Comparison of ENCODE assay signal across 28 cellular contexts in genomic region chr12:28010036-28010435, GRCh38. TPM values are rescaled to one million over a fixed set of nuclear protein-coding genes. Genes with fewer than 3 reads are reported as not detected.
"Had no signal": no experiment of that assay in that cellular context is flagged by ENCODE, and none has a peak within 500 bp of the region (broad histone marks: within the 10 kb centered on the region; RNA-seq: fewer than 3 reads in every experiment).

No MANE protein-coding gene starts in this region.

- ATAC-seq: naive thymus-derived CD8-positive, alpha-beta T cell; natural killer cell treated with Interleukin-12 subunit alpha and Interleukin-12 subunit beta and Interleukin-15 and Interleukin-18, amount 100 ng/mL, for 72 hours; pancreas; psoas muscle; right cardiac atrium; sciatic nerve; stimulated activated naive B cell treated with anti-CD40 and anti-IgM and Interleukin-4, amounts not matched to agents 10 μg/mL and 1 μg/mL and 100 μg/mL, for 72 hours had no signal

- H3K4me3 ChIP-seq: pancreas, psoas muscle, skin epidermis, smooth muscle cell, spleen, stomach, thoracic aorta, thyroid gland, tibial nerve, upper lobe of left lung, vagina had no signal

- DNase-seq: naive thymus-derived CD8-positive, alpha-beta T cell; nephron progenitor cell; nucleus accumbens; pancreas; posterior cingulate gyrus; psoas muscle; right cardiac atrium; spleen; stimulated activated CD4-positive, alpha-beta T cell treated with anti-CD3 and anti-CD28 coated beads, Interleukin-12 subunit alpha, Interleukin-12 subunit beta, amount 100 ng/mL, for 4 hours; stimulated activated CD4-positive, alpha-beta T cell treated with anti-CD3 and anti-CD28 coated beads, Interleukin-1b, Interleukin-23, amount 100 ng/mL, for 48 hours; stimulated activated CD4-positive, alpha-beta T cell treated with anti-CD3 and anti-CD28 coated beads, Interleukin-4, amount 100 ng/mL, for 1 hour; stimulated activated CD4-positive, alpha-beta T cell treated with anti-CD3 and anti-CD28 coated beads, Interleukin-4, amount 100 ng/mL, for 4 hours; stimulated activated CD8-positive, alpha-beta memory T cell treated with anti-CD3 and anti-CD28 coated beads, Interleukin-4, amount 100 ng/mL, for 48 hours; stimulated activated naive B cell treated with anti-CD40 and anti-IgM and Interleukin-4, amounts not matched to agents 10 μg/mL and 1 μg/mL and 100 μg/mL, for 72 hours; stimulated activated naive CD4-positive, alpha-beta T cell treated with Interleukin-2 at 50 U/mL for 16 hours; stomach; thyroid gland; trophoblast cell; upper lobe of left lung had no signal

- H3K4me2 ChIP-seq: smooth muscle cell had no signal

- H3K36me3 ChIP-seq: neutrophil, pancreas, spleen, stomach, thoracic aorta, thyroid gland, tibial nerve, upper lobe of left lung, vagina had no signal

- H3K9me3 ChIP-seq: neutrophil, pancreas, psoas muscle, spleen, stomach, thoracic aorta, thyroid gland, upper lobe of left lung, vagina had no signal

- H3K27me3 ChIP-seq: neutrophil, pancreas, spleen, stomach, thyroid gland, tibial nerve, upper lobe of left lung, vagina had no signal

- FAIRE-seq: pancreas, urothelium cell line had no signal

- H3K4me1 ChIP-seq: pancreas, psoas muscle, spleen, stomach, thyroid gland, tibial nerve, upper lobe of left lung, vagina had no signal

- H3K27ac ChIP-seq: neutrophil, pancreas, psoas muscle, skin epidermis, spleen, stomach, thoracic aorta, thyroid gland, tibial nerve, upper lobe of left lung, vagina had no signal

RNA-seq across cellular contexts. Expression of gene PTHLH, which starts 37.5 kb away (rescaled TPM):
- total RNA-seq: naive thymus-derived CD8-positive, alpha-beta T cell; natural killer cell treated with Interleukin-12 subunit alpha and Interleukin-12 subunit beta and Interleukin-15 and Interleukin-18, amount 100 ng/mL, for 72 hours had no signal
- polyA plus RNA-seq: naive thymus-derived CD8-positive, alpha-beta T cell had no signal
